9 cellular contexts compared by ENCODE assay signal in genomic region chr12:96249196-96250118, GRCh38. TPM values are rescaled to one million over a fixed set of nuclear protein-coding genes. Genes with fewer than 3 reads are reported as not detected.
DNase-seq lines count a peak whose midpoint lies in the region; ATAC-seq and TF ChIP-seq lines count a peak whose summit lies in the region.
"Had no signal": no experiment of that assay in that cellular context is flagged by ENCODE, and none has a peak within 500 bp of the region (broad histone marks: within the 10 kb centered on the region; RNA-seq: fewer than 3 reads in every experiment).

No MANE protein-coding gene starts in this region.

- peaks cover 16% of the 10 kb centered on the region for H3K4me1 ChIP-seq in BE2C
- peaks cover 0 to 6% of the 10 kb centered on the region in 2 donors for H3K4me1 ChIP-seq in neuronal stem cell (ENCODE audit: control insufficient read depth in 2 of 2, insufficient read depth in 1 of 2, low read depth in 1 of 2, low read length in 2 of 2)
- no peaks in the 10 kb centered on the region for H3K4me1 ChIP-seq in HAP-1

- in situ Hi-C loops in HAP-1 (cut with MboI; ENCODE audit: low sequenced_read_pairs) = no loop called here

- ATAC-seq in esophagus mucosa (peak; percentile 22), GM18861 (IDR thresholded peaks at IDR 0.05; ENCODE audit: unreplicated experiment) (no peak), GM21423 (IDR thresholded peaks at IDR 0.05; ENCODE audit: unreplicated experiment) (no peak)

- no peak overlapping the region for H4K8ac ChIP-seq in neuronal stem cell (ENCODE audit: low read depth, low read length)

- H3K23ac ChIP-seq in neuronal stem cell (ENCODE audit: low read depth, low read length, poor library complexity) = peak overlapping the region; percentile 13

- WGBS in neuronal stem cell (ENCODE audit: extremely low coverage in 2 of 2, insufficient read length in 2 of 2, insufficient replicate concordance in 1 of 2), 2 donors = no CpG with 5 or more reads among the region's 16 CpGs

- peak; percentile 81 for DNase-seq in BE2C
- no peak for DNase-seq in neuronal stem cell (ENCODE audit: low spot score)
- no peak for DNase-seq in SIG-M5 (lab: John Stamatoyannopoulos, UW)
- no peak for DNase-seq in HAP-1 (ENCODE audit: low spot score in 2 of 2)
- DNase-seq: Kasumi-1 had no signal

- no peak overlapping the region for H3K14ac ChIP-seq in neuronal stem cell (ENCODE audit: low read length)

- H3K4ac ChIP-seq in neuronal stem cell (ENCODE audit: low read length) = no peak overlapping the region

- no peaks in the 10 kb centered on the region for H3K9me3 ChIP-seq in BE2C
- no peaks in the 10 kb centered on the region for H3K9me3 ChIP-seq in neuronal stem cell (replicated peaks in 1 of 2; ENCODE audit: control insufficient read depth in 2 of 2, insufficient read depth in 1 of 2, low read depth in 1 of 2, low read length in 2 of 2)
- H3K9me3 ChIP-seq in HAP-1 = no peaks in the 10 kb centered on the region

- H3K4me2 ChIP-seq in neuronal stem cell (ENCODE audit: insufficient read depth, low read length, poor library complexity, severe bottlenecking) = no peak overlapping the region

- H3K18ac ChIP-seq in neuronal stem cell (ENCODE audit: low read length) = peak overlapping the region; percentile 46

- H3K27me3 ChIP-seq in BE2C (no peaks in the 10 kb centered on the region), neuronal stem cell (ENCODE audit: control insufficient read depth in 3 of 3, insufficient read depth in 3 of 3, low read depth in 1 of 3, low read length in 3 of 3) (no peaks in the 10 kb centered on the region), HAP-1 (ENCODE audit: low read depth) (no peaks in the 10 kb centered on the region)

- H4K91ac ChIP-seq in neuronal stem cell (ENCODE audit: low read depth, low read length, poor library complexity) = no peak overlapping the region

- no peaks in the 10 kb centered on the region for H3K79me1 ChIP-seq in neuronal stem cell (ENCODE audit: low read depth, low read length)

- H3K36me3 ChIP-seq in BE2C = peaks cover 58% of the 10 kb centered on the region
- peaks cover 0 to 28% of the 10 kb centered on the region in 2 donors for H3K36me3 ChIP-seq in neuronal stem cell (replicated peaks in 1 of 2; ENCODE audit: control insufficient read depth in 2 of 2, insufficient read depth in 2 of 2, low read length in 2 of 2)
- no peaks in the 10 kb centered on the region for H3K36me3 ChIP-seq in HAP-1 (replicated peaks)

- no peak overlapping the region for H2BK120ac ChIP-seq in neuronal stem cell (ENCODE audit: low read depth, low read length)

- no peak overlapping the region for H2BK5ac ChIP-seq in neuronal stem cell (ENCODE audit: low read length)

- H3K27ac ChIP-seq in neuronal stem cell (replicated peaks; ENCODE audit: low read length) = no peak overlapping the region

- no peak overlapping the region for H2AK5ac ChIP-seq in neuronal stem cell (ENCODE audit: low read depth, low read length)

- no peak overlapping the region for H2BK12ac ChIP-seq in neuronal stem cell (ENCODE audit: low read length)

- no peak overlapping the region for H2AFZ ChIP-seq in neuronal stem cell (ENCODE audit: low read length)

- TF ChIP-seq CTCF in BE2C (IDR thresholded peaks at IDR 0.05; ENCODE audit: low read depth, low read length) = no peak

- no peak overlapping the region for H3K9ac ChIP-seq in neuronal stem cell (ENCODE audit: low read depth, low read length, poor library complexity)

- no peak overlapping the region; the same call in 1 of the 2 replicates for H3K4me3 ChIP-seq in BE2C (ENCODE audit: low read depth, low read length)
- peak overlapping the region in 1 of 2 donors; percentile 5 for H3K4me3 ChIP-seq in neuronal stem cell (ENCODE audit: low read length in 2 of 2)
- no peak overlapping the region for H3K4me3 ChIP-seq in HAP-1

- H2BK15ac ChIP-seq in neuronal stem cell (ENCODE audit: low read length) = no peak overlapping the region

TF ChIP-seq in PFSK-1, 5 proteins besides CTCF, POLR2A, EP300 and RAD21:
- no peak for TF ChIP-seq TAF1 (IDR thresholded peaks at IDR 0.05; ENCODE audit: borderline replicate concordance, insufficient read depth, low read length)
- TF ChIP-seq POLR2AphosphoS5 (IDR thresholded peaks at IDR 0.05; ENCODE audit: low read depth, low read length) = no peak
- TF ChIP-seq SIN3A (IDR thresholded peaks at IDR 0.05; ENCODE audit: borderline replicate concordance, insufficient read depth, low read length) = no peak
- peak; percentile 57 for TF ChIP-seq FOXP2 (optimal IDR thresholded peaks at IDR 0.05; ENCODE audit: borderline replicate concordance, extremely low read depth, extremely low read length, insufficient read depth)
- TF ChIP-seq REST (IDR thresholded peaks at IDR 0.05; ENCODE audit: insufficient read depth in 1 of 2, low read depth in 2 of 2, low read length in 2 of 2) = no peak
TF ChIP-seq in PFSK-1: peak in this region for 1.

RNA-seq across cellular contexts. Expression of gene ELK3, which starts 55.3 kb away (rescaled TPM):
- 26.6 TPM for polyA plus RNA-seq in BE2C (2012; ENCODE audit: insufficient read depth, insufficient read length, low read depth)
- 41.7 TPM for polyA plus RNA-seq in PFSK-1 (2012; ENCODE audit: insufficient read length, low read depth)
- total RNA-seq in esophagus mucosa = 45.4 TPM
- 6.3 TPM for polyA plus RNA-seq in neuronal stem cell (2013, experiment 1 of 2)
- 6.6 TPM for polyA plus RNA-seq in neuronal stem cell (2013, experiment 2 of 2)
